Comparison of ENCODE assay signal across 8 cellular contexts in the genomic region with DNA sequence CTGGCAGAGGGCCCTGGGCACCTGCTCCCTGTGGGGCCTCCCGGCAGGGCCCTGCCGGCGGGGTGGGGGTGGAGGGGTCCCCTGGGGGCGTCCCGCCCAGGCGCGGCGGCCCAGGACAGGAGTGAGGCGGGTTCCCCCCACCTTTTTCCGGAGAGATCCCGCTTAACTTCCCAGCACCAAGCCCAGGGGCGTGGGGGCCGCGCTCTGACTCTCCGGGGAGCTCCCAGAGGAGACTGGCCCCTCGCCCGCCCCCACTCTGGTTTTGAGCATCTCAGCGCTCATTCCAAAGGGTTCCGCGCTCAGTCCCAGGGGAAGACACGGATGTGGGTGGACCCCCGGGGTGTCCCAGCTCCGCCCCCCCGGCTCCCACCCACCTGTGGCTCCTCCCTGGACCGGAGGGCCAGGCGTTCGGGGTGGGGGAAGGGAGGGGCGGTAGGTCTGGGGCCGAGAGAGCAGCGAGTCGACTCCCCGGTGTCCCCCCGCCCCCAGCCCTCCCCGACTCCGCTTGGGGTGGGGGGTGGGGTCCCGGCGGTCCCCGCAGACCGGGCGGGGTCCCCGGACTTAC. TPM values are rescaled to one million over a fixed set of nuclear protein-coding genes. Genes with fewer than 3 reads are reported as not detected.
DNase-seq lines count a peak whose midpoint lies in the region; ATAC-seq and TF ChIP-seq lines count a peak whose summit lies in the region.

No MANE protein-coding gene starts in this region.

- no peak overlapping the region for H3K27ac ChIP-seq in DND-41 (ENCODE audit: low read length)
- H3K27ac ChIP-seq in psoas muscle = no peak overlapping the region

- DNase-seq in DND-41 = peak; percentile 15
- peak; percentile 64 for DNase-seq in NCI-H69 (lab: John Stamatoyannopoulos, UW)
- DNase-seq in cardiac septum (ENCODE audit: low spot score) = peak; percentile 53
- DNase-seq in psoas muscle = peak in 1 of 2 donors; percentile 46
- no peak for DNase-seq in cerebellar cortex (ENCODE audit: low spot score)
- DNase-seq in AG20443 (ENCODE audit: low spot score) = no peak

- no peak for TF ChIP-seq CTCF in DND-41 (IDR thresholded peaks at IDR 0.05; ENCODE audit: borderline replicate concordance, extremely low read depth, low read length, poor library complexity, severe bottlenecking)
- TF ChIP-seq CTCF in psoas muscle (IDR thresholded peaks at IDR 0.05) = no peak

- no peak overlapping the region; the same call in 1 of the 2 replicates for H2AFZ ChIP-seq in DND-41 (ENCODE audit: low read depth, low read length)

- no peaks in the 10 kb centered on the region for H3K79me2 ChIP-seq in DND-41 (ENCODE audit: insufficient read depth, low read length)

- H3K9ac ChIP-seq in DND-41 (ENCODE audit: low read depth, low read length) = peak overlapping the region; percentile 48; the same call in 1 of the 2 replicates

- intact Hi-C loops in cardiac septum (cut with DNase I) = no loop called here
- intact Hi-C loops in psoas muscle (cut with DNase I) = no loop called here

- H3K4me1 ChIP-seq in DND-41 (ENCODE audit: insufficient read depth, low read length) (peaks cover 14% of the 10 kb centered on the region), psoas muscle (peaks cover 8% of the 10 kb centered on the region)

- H3K9me3 ChIP-seq in DND-41 (ENCODE audit: insufficient read depth, low read length, severe bottlenecking) (peaks cover 3% of the 10 kb centered on the region), psoas muscle (no peaks in the 10 kb centered on the region)

- ATAC-seq in DND-41 (ENCODE audit: insufficient read depth, low read depth) = no peak
- no peak for ATAC-seq in psoas muscle
- no peak for ATAC-seq in GM19023 (IDR thresholded peaks at IDR 0.05; ENCODE audit: unreplicated experiment)
- ATAC-seq in GM19455 (IDR thresholded peaks at IDR 0.05; ENCODE audit: unreplicated experiment) = no peak

- H3K36me3 ChIP-seq in DND-41 (ENCODE audit: insufficient read depth, low read length) = no peaks in the 10 kb centered on the region
- H3K36me3 ChIP-seq in psoas muscle (ENCODE audit: insufficient read depth in 1 of 2, low read depth in 1 of 2) = no peaks in the 10 kb centered on the region

- no peaks in the 10 kb centered on the region for H4K20me1 ChIP-seq in DND-41 (ENCODE audit: insufficient read depth, low read length)

- H3K4me2 ChIP-seq in DND-41 (ENCODE audit: insufficient read depth, low read length) = peak overlapping the region; percentile 66

- H3K4me3 ChIP-seq in DND-41 (ENCODE audit: low read depth in 1 of 2, low read length in 2 of 2) = peak overlapping the region in 1 of 2 experiments; percentile 50; a peak in 3 of 4 replicates
- peak overlapping the region; percentile 63 for H3K4me3 ChIP-seq in psoas muscle

- 0 to 4% (median 1%) methylated on average over 14 to 41 of the region's 41 CpGs for WGBS in psoas muscle, 3 donors

- H3K27me3 ChIP-seq in DND-41 (ENCODE audit: insufficient read depth, low read length, poor library complexity) (peaks cover 7% of the 10 kb centered on the region), psoas muscle (ENCODE audit: insufficient read depth in 3 of 3, low read length in 2 of 3) (peaks cover 0 to 72% (median 19%) of the 10 kb centered on the region in 3 donors)

RNA-seq across cellular contexts. Expression of a gene that starts 0.4 kb away (rescaled TPM):
- total RNA-seq in cardiac septum = 2.7 TPM
- 1 to 10 TPM in 3 of 4 donors, under 1 TPM in 1; 0.67 to 1.3 (median 1.1) TPM for total RNA-seq in psoas muscle
- under 1 TPM; 0.47 to 0.97 (median 0.73) TPM for polyA plus RNA-seq in psoas muscle

RNA-seq across cellular contexts. Expression of a gene that starts 52.3 kb away (rescaled TPM):
- total RNA-seq in cardiac septum = 16.8 TPM
- total RNA-seq in psoas muscle = 1 to 10 TPM; 4.5 to 9.7 (median 5.4) TPM
- 1 to 10 TPM; 2.2 to 2.8 (median 2.2) TPM for polyA plus RNA-seq in psoas muscle

Comparison
In these comparisons a context has a peak if more than half of its experiments do, and no peak if none do; other contexts are left out.
1. DNase-seq: peak in DND-41 (single experiment), NCI-H69 (single experiment) and cardiac septum (single experiment); none in cerebellar cortex (single experiment) and AG20443 (single experiment).